In genomic region chr1:56404561-56405030, GRCh38 we compare ENCODE assay signal across 21 cellular contexts.
DNase-seq lines count a peak whose midpoint lies in the region; ATAC-seq, FAIRE-seq and TF ChIP-seq lines count a peak whose summit lies in the region.
"Had no signal": no experiment of that assay in that cellular context is flagged by ENCODE, and none has a peak within 500 bp of the region (broad histone marks: within the 10 kb centered on the region; RNA-seq: fewer than 3 reads in every experiment).

No MANE protein-coding gene starts in this region.

- intact Hi-C loops in kidney (cut with DNase I) = no loop called here

- H3K27ac Mint-ChIP-seq in HFFc6 = no peak overlapping the region
- H3K27ac Mint-ChIP-seq: activated T-helper 17 cell treated with anti-CD3 and anti-CD28 coated beads, Interleukin-2, amount 50 U/mL, for 72 hours; stimulated activated effector memory CD8-positive, alpha-beta T cell treated with anti-CD3 and anti-CD28 coated beads, Interleukin-12 subunit alpha, Interleukin-12 subunit beta, amount 100 ng/mL, for 72 hours had no signal

- no peaks in the 10 kb centered on the region; the same call in 1 of the 2 replicates for H3K27me3 Mint-ChIP-seq in HFFc6 (ENCODE audit: insufficient read depth)

- no peak for TF ChIP-seq CTCF in cardiac fibroblast (IDR thresholded peaks at IDR 0.05; ENCODE audit: low read depth, low read length)
- no peak for TF ChIP-seq CTCF in kidney (IDR thresholded peaks at IDR 0.05; ENCODE audit: borderline replicate concordance, extremely low read depth, insufficient read depth)
- TF ChIP-seq CTCF in HFFc6 (IDR thresholded peaks at IDR 0.05) = no peak

- no peaks in the 10 kb centered on the region for H3K9me3 Mint-ChIP-seq in HFFc6
- H3K9me3 Mint-ChIP-seq: activated T-helper 17 cell treated with anti-CD3 and anti-CD28 coated beads, Interleukin-2, amount 50 U/mL, for 72 hours; stimulated activated effector memory CD8-positive, alpha-beta T cell treated with anti-CD3 and anti-CD28 coated beads, Interleukin-12 subunit alpha, Interleukin-12 subunit beta, amount 100 ng/mL, for 72 hours had no signal

- no peak for FAIRE-seq in kidney (lab: Jason Lieb, UNC)
- FAIRE-seq: H54, keratinocyte had no signal

- peak; percentile 36 for DNase-seq in GM04503 (ENCODE audit: low read depth)
- DNase-seq in cardiac fibroblast (ENCODE audit: low read depth in 2 of 2) = peak; percentile 26 to 52
- peak; percentile 74 for DNase-seq in kidney
- peak; percentile 80 for DNase-seq in stromal cell of bone marrow (ENCODE audit: low read depth)
- DNase-seq in HFFc6 = no peak
- no peak for DNase-seq in NCI-H345 treated with DMSO at 0.1 percent for 48 hours (lab: John Stamatoyannopoulos, UW; ENCODE audit: unreplicated experiment)
- DNase-seq: activated CD8-positive, alpha-beta memory T cell treated with anti-CD3 and anti-CD28 coated beads for 24 hours; dermis blood vessel endothelial cell; GDM1; mucosa of descending colon; NCI-H345; NK-92 treated with Interleukin-12 subunit alpha and Interleukin-12 subunit beta, amount 100 ng/mL, for 24 hours; spleen had no signal

- no peaks in the 10 kb centered on the region for H3K9me3 ChIP-seq in kidney (ENCODE audit: control insufficient read depth in 1 of 2, low read length in 2 of 2)
- H3K9me3 ChIP-seq: mucosa of descending colon, spleen had no signal

- no peaks in the 10 kb centered on the region for H3K36me3 Mint-ChIP-seq in HFFc6 (ENCODE audit: low read depth)
- H3K36me3 Mint-ChIP-seq: stimulated activated effector memory CD8-positive, alpha-beta T cell treated with anti-CD3 and anti-CD28 coated beads, Interleukin-12 subunit alpha, Interleukin-12 subunit beta, amount 100 ng/mL, for 72 hours had no signal

- no peak overlapping the region for H3K4me3 Mint-ChIP-seq in HFFc6
- H3K4me3 Mint-ChIP-seq: activated T-helper 17 cell treated with anti-CD3 and anti-CD28 coated beads, Interleukin-2, amount 50 U/mL, for 72 hours; stimulated activated effector memory CD8-positive, alpha-beta T cell treated with anti-CD3 and anti-CD28 coated beads, Interleukin-12 subunit alpha, Interleukin-12 subunit beta, amount 100 ng/mL, for 72 hours had no signal

- H3K9ac ChIP-seq in kidney (ENCODE audit: low read length in 2 of 2) = no peak overlapping the region
- H3K9ac ChIP-seq: KMS-11 had no signal

- peaks cover 4% of the 10 kb centered on the region in 2 donors for H3K4me1 ChIP-seq in kidney (ENCODE audit: control insufficient read depth in 1 of 2, insufficient read depth in 1 of 2, low read depth in 1 of 2, low read length in 2 of 2)

- H3K4me1 Mint-ChIP-seq in HFFc6 (ENCODE audit: low read depth) = no peaks in the 10 kb centered on the region; the same call in 1 of the 2 replicates
- H3K4me1 Mint-ChIP-seq: activated T-helper 17 cell treated with anti-CD3 and anti-CD28 coated beads, Interleukin-2, amount 50 U/mL, for 72 hours; stimulated activated effector memory CD8-positive, alpha-beta T cell treated with anti-CD3 and anti-CD28 coated beads, Interleukin-12 subunit alpha, Interleukin-12 subunit beta, amount 100 ng/mL, for 72 hours had no signal

- H3K36me3 ChIP-seq in kidney (ENCODE audit: control insufficient read depth in 1 of 2, insufficient read depth in 2 of 2, low read length in 2 of 2) = no peaks in the 10 kb centered on the region
- H3K36me3 ChIP-seq: spleen had no signal

- no peak for ATAC-seq in GM18868 (IDR thresholded peaks at IDR 0.05; ENCODE audit: unreplicated experiment)
- ATAC-seq in GM21360 (IDR thresholded peaks at IDR 0.05; ENCODE audit: unreplicated experiment) = no peak
- ATAC-seq: activated T-helper 17 cell treated with anti-CD3 and anti-CD28 coated beads, Interleukin-2, amount 50 U/mL, for 72 hours; mucosa of descending colon; stimulated activated effector memory CD8-positive, alpha-beta T cell treated with anti-CD3 and anti-CD28 coated beads, Interleukin-12 subunit alpha, Interleukin-12 subunit beta, amount 100 ng/mL, for 72 hours had no signal

- H3K4me3 ChIP-seq in cardiac fibroblast (replicated peaks in 1 of 2; ENCODE audit: low read depth in 2 of 2, low read length in 2 of 2) = no peak overlapping the region
- no peak overlapping the region for H3K4me3 ChIP-seq in kidney (ENCODE audit: low read length in 2 of 2)
- H3K4me3 ChIP-seq: mucosa of descending colon, spleen had no signal

- no peak overlapping the region for H3K27ac ChIP-seq in kidney (ENCODE audit: low read depth in 2 of 2, low read length in 2 of 2)
- H3K27ac ChIP-seq: epithelial cell of prostate, KMS-11 had no signal

Comparison
In these comparisons a context has a peak if more than half of its experiments do, and no peak if none do; other contexts are left out.
1. DNase-seq: peak in GM04503 (single experiment), cardiac fibroblast (2 of 2), kidney (single experiment) and stromal cell of bone marrow (single experiment); none in HFFc6 (single experiment) and NCI-H345 treated with DMSO at 0.1 percent for 48 hours (single experiment).